ENCODE assay signal across 23 cellular contexts in the genomic region with DNA sequence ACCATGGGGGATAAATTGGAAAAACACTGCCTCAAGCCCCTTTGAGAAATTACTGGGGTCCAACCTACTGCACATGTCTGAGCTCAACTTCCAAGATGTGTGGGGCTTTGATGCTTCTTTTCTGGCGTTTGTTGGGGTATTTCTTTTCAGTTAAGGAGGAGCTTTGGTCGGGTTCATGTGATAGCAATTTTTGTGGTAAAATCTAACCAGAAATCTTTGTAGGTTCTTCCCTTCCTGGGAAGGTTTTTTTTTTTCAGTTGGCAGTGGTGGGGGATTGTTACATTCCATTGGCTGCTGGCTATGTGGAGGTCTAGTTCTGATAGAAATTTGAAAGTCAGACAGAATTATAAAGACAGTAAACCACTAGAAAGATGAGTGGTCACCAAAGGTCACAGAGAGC.
"Had no signal": no experiment of that assay in that cellular context is flagged by ENCODE, and none has a peak within 500 bp of the region (broad histone marks: within the 10 kb centered on the region; RNA-seq: fewer than 3 reads in every experiment).

No MANE protein-coding gene starts in this region.

- H3K4me1 ChIP-seq: breast epithelium had no signal

- H3K27ac Mint-ChIP-seq: activated CD4-positive, alpha-beta memory T cell treated with anti-CD3 and anti-CD28 coated beads, Interleukin-2, amount 10 ng/mL, durations not matched to agents 7 days and 5 days; activated CD4-positive, alpha-beta T cell treated with anti-CD3 and anti-CD28 coated beads, Interleukin-2, amount 10 ng/mL, durations not matched to agents 7 days and 5 days; activated naive CD4-positive, alpha-beta T cell treated with anti-CD3 and anti-CD28 coated beads, Interleukin-2, amount 10 ng/mL, durations not matched to agents 7 days and 5 days; activated naive CD8-positive, alpha-beta T cell treated with anti-CD3 and anti-CD28 coated beads for 36 hours; activated T-helper 17 cell treated with anti-CD3 and anti-CD28 coated beads, Interleukin-2, amount 50 U/mL, for 72 hours; T-cell had no signal

- H3K4me3 Mint-ChIP-seq: activated CD4-positive, alpha-beta memory T cell treated with anti-CD3 and anti-CD28 coated beads, Interleukin-2, amount 10 ng/mL, durations not matched to agents 7 days and 5 days; activated CD4-positive, alpha-beta T cell treated with anti-CD3 and anti-CD28 coated beads, Interleukin-2, amount 10 ng/mL, durations not matched to agents 7 days and 5 days; activated naive CD4-positive, alpha-beta T cell treated with anti-CD3 and anti-CD28 coated beads, Interleukin-2, amount 10 ng/mL, durations not matched to agents 7 days and 5 days; activated naive CD8-positive, alpha-beta T cell treated with anti-CD3 and anti-CD28 coated beads for 36 hours; activated T-helper 17 cell treated with anti-CD3 and anti-CD28 coated beads, Interleukin-2, amount 50 U/mL, for 72 hours; T-cell had no signal

- H3K9me3 Mint-ChIP-seq: activated CD4-positive, alpha-beta memory T cell treated with anti-CD3 and anti-CD28 coated beads, Interleukin-2, amount 10 ng/mL, durations not matched to agents 7 days and 5 days; activated CD4-positive, alpha-beta T cell treated with anti-CD3 and anti-CD28 coated beads, Interleukin-2, amount 10 ng/mL, durations not matched to agents 7 days and 5 days; activated naive CD4-positive, alpha-beta T cell treated with anti-CD3 and anti-CD28 coated beads, Interleukin-2, amount 10 ng/mL, durations not matched to agents 7 days and 5 days; activated naive CD8-positive, alpha-beta T cell treated with anti-CD3 and anti-CD28 coated beads for 36 hours; activated T-helper 17 cell treated with anti-CD3 and anti-CD28 coated beads, Interleukin-2, amount 50 U/mL, for 72 hours had no signal

- H3K9me3 ChIP-seq: breast epithelium had no signal

- H3K27me3 ChIP-seq: breast epithelium had no signal

- H3K4me3 ChIP-seq: breast epithelium, SK-N-MC had no signal

- DNase-seq: activated CD4-positive, alpha-beta memory T cell treated with anti-CD3 and anti-CD28 coated beads, Interleukin-2, amount 10 ng/mL, durations not matched to agents 7 days and 5 days; activated CD4-positive, alpha-beta T cell treated with anti-CD3 and anti-CD28 coated beads, Interleukin-2, amount 10 ng/mL, durations not matched to agents 7 days and 5 days; activated CD4-positive, CD25-positive, alpha-beta regulatory T cell; activated gamma-delta T cell treated with Interleukin-2 at 50 U/mL for 16 hours; activated naive CD4-positive, alpha-beta T cell treated with anti-CD3 and anti-CD28 coated beads, Interleukin-2, amount 10 ng/mL, durations not matched to agents 7 days and 5 days; activated naive CD8-positive, alpha-beta T cell treated with anti-CD3 and anti-CD28 coated beads for 36 hours; activated T-cell treated with anti-CD3 and anti-CD28 coated beads for 4 hours; activated T-cell treated with anti-CD3 and anti-CD28 coated beads, Interleukin-2, amount 50 U/mL, for 48 hours; caudate nucleus; Karpas-422; NCI-H1092; NCI-H1417; NCI-H1930; NCI-H2171 treated with DMSO at 0.1 percent for 48 hours; NCI-H226; NCI-H510A; NCI-H69; PC-3; T-cell had no signal

- H3K27me3 Mint-ChIP-seq: activated naive CD8-positive, alpha-beta T cell treated with anti-CD3 and anti-CD28 coated beads for 36 hours; T-cell had no signal

- H3K36me3 ChIP-seq: breast epithelium had no signal

- H3K27ac ChIP-seq: breast epithelium, SK-N-MC, VCaP had no signal

- H3K4me1 Mint-ChIP-seq: activated CD4-positive, alpha-beta memory T cell treated with anti-CD3 and anti-CD28 coated beads, Interleukin-2, amount 10 ng/mL, durations not matched to agents 7 days and 5 days; activated CD4-positive, alpha-beta T cell treated with anti-CD3 and anti-CD28 coated beads, Interleukin-2, amount 10 ng/mL, durations not matched to agents 7 days and 5 days; activated naive CD4-positive, alpha-beta T cell treated with anti-CD3 and anti-CD28 coated beads, Interleukin-2, amount 10 ng/mL, durations not matched to agents 7 days and 5 days; activated naive CD8-positive, alpha-beta T cell treated with anti-CD3 and anti-CD28 coated beads for 36 hours; activated T-helper 17 cell treated with anti-CD3 and anti-CD28 coated beads, Interleukin-2, amount 50 U/mL, for 72 hours; T-cell had no signal

- H3K36me3 Mint-ChIP-seq: activated naive CD4-positive, alpha-beta T cell treated with anti-CD3 and anti-CD28 coated beads, Interleukin-2, amount 10 ng/mL, durations not matched to agents 7 days and 5 days; activated naive CD8-positive, alpha-beta T cell treated with anti-CD3 and anti-CD28 coated beads for 36 hours; T-cell had no signal
